Comparison of ENCODE assay signal across 26 cellular contexts in genomic region chr12:75565795-75566194, GRCh38.
"Had no signal": no experiment of that assay in that cellular context is flagged by ENCODE, and none has a peak within 500 bp of the region (broad histone marks: within the 10 kb centered on the region; RNA-seq: fewer than 3 reads in every experiment).

No MANE protein-coding gene starts in this region.

- H3K27ac ChIP-seq: dorsolateral prefrontal cortex, epithelial cell of prostate, esophagus muscularis mucosa, neural progenitor cell, parathyroid adenoma, suprapubic skin, transverse colon, vagina had no signal

- H3K4me2 ChIP-seq: neural progenitor cell, smooth muscle cell had no signal

- ATAC-seq: left lobe of liver; naive thymus-derived CD4-positive, alpha-beta T cell; sciatic nerve; stimulated activated naive CD8-positive, alpha-beta T cell treated with anti-CD3 and anti-CD28 coated beads, Interleukin-15, amount 100 ng/mL, for 72 hours had no signal

- DNase-seq: dorsolateral prefrontal cortex; effector CD4-positive, alpha-beta T cell; foreskin melanocyte; hypothalamus; mesendoderm; midbrain; naive thymus-derived CD4-positive, alpha-beta T cell; stimulated activated CD4-positive, alpha-beta T cell treated with anti-CD3 and anti-CD28 coated beads, Interleukin-12 subunit alpha, Interleukin-12 subunit beta, amount 100 ng/mL, for 4 hours; stimulated activated CD4-positive, alpha-beta T cell treated with anti-CD3 and anti-CD28 coated beads, Interleukin-1b, Interleukin-23, amount 100 ng/mL, for 48 hours; stimulated activated CD4-positive, alpha-beta T cell treated with anti-CD3 and anti-CD28 coated beads, Interleukin-4, amount 100 ng/mL, for 1 hour; stimulated activated CD8-positive, alpha-beta memory T cell treated with anti-CD3 and anti-CD28 coated beads, Interleukin-4, amount 100 ng/mL, for 48 hours; stimulated activated naive CD4-positive, alpha-beta T cell; stimulated activated naive CD8-positive, alpha-beta T cell treated with anti-CD3 and anti-CD28 coated beads, Interleukin-15, amount 100 ng/mL, for 72 hours; transverse colon had no signal

- H3K4me3 ChIP-seq: dorsolateral prefrontal cortex, esophagus muscularis mucosa, lung, neural progenitor cell, smooth muscle cell, suprapubic skin, transverse colon, vagina had no signal

- FAIRE-seq: colon, keratinocyte had no signal

- H3K4me1 ChIP-seq: neural progenitor cell, parathyroid adenoma, transverse colon, vagina had no signal

- H3K9me3 ChIP-seq: esophagus muscularis mucosa, suprapubic skin, transverse colon, vagina had no signal
